37 cellular contexts compared by ENCODE assay signal in the genomic region with DNA sequence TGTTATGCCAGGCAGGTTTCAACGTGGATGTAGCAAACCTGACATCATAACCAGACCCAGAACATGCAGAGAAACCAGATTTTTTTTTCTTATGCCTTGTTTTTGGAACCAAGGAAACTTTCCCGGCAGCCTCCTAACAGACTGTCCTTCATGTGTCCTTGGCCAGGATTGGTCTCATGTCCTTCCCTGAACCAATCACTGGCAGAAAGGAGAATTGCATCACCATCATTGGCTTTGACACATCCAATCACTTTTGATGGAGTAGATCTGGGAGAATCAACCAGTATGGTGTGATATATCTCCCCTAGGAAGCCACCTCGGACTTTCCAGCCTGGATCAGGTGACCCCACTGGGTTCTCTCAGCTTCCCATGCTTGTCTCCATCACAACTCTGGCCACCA. TPM values are rescaled to one million over a fixed set of nuclear protein-coding genes. Genes with fewer than 3 reads are reported as not detected.
DNase-seq lines count a peak whose midpoint lies in the region; ATAC-seq, FAIRE-seq and TF ChIP-seq lines count a peak whose summit lies in the region.
"Had no signal": no experiment of that assay in that cellular context is flagged by ENCODE, and none has a peak within 500 bp of the region (broad histone marks: within the 10 kb centered on the region; RNA-seq: fewer than 3 reads in every experiment).

No MANE protein-coding gene starts in this region.

- peaks cover 0 to 1% of the 10 kb centered on the region in 2 experiments; a peak in 2 of 5 replicates for H3K27me3 ChIP-seq in K562 (ENCODE audit: control insufficient read depth in 2 of 2, insufficient read depth in 2 of 2, low read length in 2 of 2)
- H3K27me3 ChIP-seq: BE2C; BLaER1; BLaER1 treated with 17β-estradiol and CSF1 and Interleukin-3, amounts not matched to agents 10 nM and 100 nM had no signal

- no peak overlapping the region for H3K4me2 ChIP-seq in K562 (ENCODE audit: insufficient read depth, low read length)
- H3K4me2 ChIP-seq: A549; BLaER1; BLaER1 treated with 17β-estradiol and CSF1 and Interleukin-3, amounts not matched to agents 10 nM and 100 nM had no signal

- TF ChIP-seq POLR2A in K562 (conservative IDR thresholded peaks at IDR 0.05): no peak

- H4K20me1 ChIP-seq in K562 (replicated peaks; ENCODE audit: control insufficient read depth, insufficient read depth, low read length): no peaks in the 10 kb centered on the region
- H4K20me1 ChIP-seq: BLaER1; BLaER1 treated with 17β-estradiol and CSF1 and Interleukin-3, amounts not matched to agents 10 nM and 100 nM had no signal

- intact Hi-C loops in K562 (cut with micrococcal nuclease): no loop called here

- H3K79me2 ChIP-seq in K562 (ENCODE audit: control insufficient read depth, insufficient read depth, low read length): no peaks in the 10 kb centered on the region

- H3K4me3 ChIP-seq in K562: no peak overlapping the region
- H3K4me3 ChIP-seq in coronary artery: no peak overlapping the region
- H3K4me3 ChIP-seq: A549; BLaER1; BLaER1 treated with 17β-estradiol and CSF1 and Interleukin-3, amounts not matched to agents 10 nM and 100 nM had no signal

- no peak for FAIRE-seq in K562 (lab: Jason Lieb, UNC)
- FAIRE-seq: A204.1, A549, D721Med had no signal

- no peak for TF ChIP-seq RAD21 in K562 (CRISPR knock-in tag; conservative IDR thresholded peaks at IDR 0.05 in 1 of 2, IDR thresholded peaks at IDR 0.05 in 1 of 2)

- H2AFZ ChIP-seq in K562 (ENCODE audit: low read depth, low read length): no peak overlapping the region

- POLR2A ChIA-PET in K562 (lab: Yijun Ruan, JAX): no interaction called here

- H3K9ac ChIP-seq in K562 (ENCODE audit: insufficient read depth in 1 of 2, low read depth in 2 of 2, low read length in 2 of 2): no peak overlapping the region
- H3K9ac ChIP-seq: BLaER1; BLaER1 treated with 17β-estradiol and CSF1 and Interleukin-3, amounts not matched to agents 10 nM and 100 nM had no signal

- TF ChIP-seq EP300 in K562 (IDR thresholded peaks at IDR 0.05; ENCODE audit: low read length): no peak

- H3K27ac ChIP-seq in K562 (ENCODE audit: extremely low read depth, low read depth, low read length) (no peak overlapping the region), coronary artery (no peak overlapping the region)
- H3K27ac ChIP-seq: 22Rv1; A549; BLaER1; BLaER1 treated with 17β-estradiol and CSF1 and Interleukin-3, amounts not matched to agents 10 nM and 100 nM; C4-2B had no signal

- WGBS in K562 (ENCODE audit: insufficient coverage, low coverage, missing lambda C conversion rate): 25% methylated on average over 3 of the region's 3 CpGs

- no peaks in the 10 kb centered on the region for H3K36me3 ChIP-seq in K562 (ENCODE audit: control insufficient read depth, insufficient read depth, low read length)
- H3K36me3 ChIP-seq: BE2C; BLaER1; BLaER1 treated with 17β-estradiol and CSF1 and Interleukin-3, amounts not matched to agents 10 nM and 100 nM had no signal

- DNase-seq in K562 (ENCODE audit: extremely low read depth in 1 of 4, low spot score in 3 of 4): no peak
- DNase-seq in coronary artery (ENCODE audit: low spot score): peak; percentile 8
- DNase-seq in islet precursor cell: peak; percentile 27
- no peak for DNase-seq in GM13976 (ENCODE audit: low spot score)
- no peak for DNase-seq in COR-L47 (lab: John Stamatoyannopoulos, UW)
- DNase-seq: 8988T; ACHN; AML-193; BE2C; C1 segment of cervical spinal cord; Caco-2; Calu3; CD4-positive, alpha-beta memory T cell; CD4-positive, alpha-beta T cell; CD4-positive, CD25-positive, alpha-beta regulatory T cell; CD8-positive, alpha-beta memory T cell; CD8-positive, alpha-beta T cell; DMS 273 treated with DMSO at 0.1 percent for 48 hours; DMS153; DMS53; DMS79; DMS79 treated with DMSO at 0.1 percent for 48 hours; DND-41; EL had no signal

- ATAC-seq in K562 (no peak), GM21737 (IDR thresholded peaks at IDR 0.05; ENCODE audit: unreplicated experiment) (no peak)
- ATAC-seq: A549; CD8-positive, alpha-beta T cell had no signal

- no peaks in the 10 kb centered on the region for H3K9me1 ChIP-seq in K562 (ENCODE audit: control insufficient read depth, insufficient read depth, low read length)

- peaks cover 13 to 30% of the 10 kb centered on the region in 2 experiments; a peak in 4 of 5 replicates for H3K4me1 ChIP-seq in K562 (replicated peaks in 1 of 2; ENCODE audit: control insufficient read depth in 2 of 2, insufficient read depth in 2 of 2, low read length in 2 of 2)
- H3K4me1 ChIP-seq: A549; BLaER1; BLaER1 treated with 17β-estradiol and CSF1 and Interleukin-3, amounts not matched to agents 10 nM and 100 nM; Caco-2 had no signal

- CTCF ChIA-PET in K562 (lab: Yijun Ruan, JAX; ENCODE audit: low intra/inter-chr PET ratio): no interaction called here

- in situ Hi-C loops in K562 (cut with MboI) (no loop called here), GM13976 (cut with MboI; ENCODE audit: low sequenced_read_pairs, unreplicated experiment) (no loop called here)

- 0 out of 2 replicates have a peak, but pooled peaks cover 2% of the 10 kb centered on the region for H3K9me3 ChIP-seq in K562 (replicated peaks; ENCODE audit: control insufficient read depth, insufficient read depth, low read depth, low read length)
- H3K9me3 ChIP-seq: A549; BE2C; BLaER1; BLaER1 treated with 17β-estradiol and CSF1 and Interleukin-3, amounts not matched to agents 10 nM and 100 nM; Caco-2 had no signal

- no peak for TF ChIP-seq CTCF in K562 (IDR thresholded peaks at IDR 0.05 in 2 of 3, conservative IDR thresholded peaks at IDR 0.05 in 1 of 3; ENCODE audit: insufficient read depth in 2 of 3, low read depth in 1 of 3, low read length in 3 of 3)
- no peak for TF ChIP-seq CTCF in coronary artery (IDR thresholded peaks at IDR 0.05)
- no peak for TF ChIP-seq CTCF in GM13976 (IDR thresholded peaks at IDR 0.05; ENCODE audit: borderline replicate concordance, control extremely low read depth, extremely low read depth, insufficient read depth, missing control alignments)

- BruUV-seq in K562 (replicated peaks; lab: Mats Ljungman, UMichigan): no TSS peak

TF ChIP-seq in K562, 482 proteins besides CTCF, POLR2A, EP300 and RAD21 (continues in another document):
- TF ChIP-seq THRA (IDR thresholded peaks at IDR 0.05) (no peak), ZNF41 (CRISPR knock-in tag; conservative IDR thresholded peaks at IDR 0.05) (no peak), GATAD2B (IDR thresholded peaks at IDR 0.05; ENCODE audit: borderline replicate concordance) (no peak), CAMTA2 (CRISPR knock-in tag; conservative IDR thresholded peaks at IDR 0.05) (no peak), ESRRA (IDR thresholded peaks at IDR 0.05; ENCODE audit: borderline replicate concordance, low read depth) (peak; percentile 75)
- TF ChIP-seq, protein P1, sequence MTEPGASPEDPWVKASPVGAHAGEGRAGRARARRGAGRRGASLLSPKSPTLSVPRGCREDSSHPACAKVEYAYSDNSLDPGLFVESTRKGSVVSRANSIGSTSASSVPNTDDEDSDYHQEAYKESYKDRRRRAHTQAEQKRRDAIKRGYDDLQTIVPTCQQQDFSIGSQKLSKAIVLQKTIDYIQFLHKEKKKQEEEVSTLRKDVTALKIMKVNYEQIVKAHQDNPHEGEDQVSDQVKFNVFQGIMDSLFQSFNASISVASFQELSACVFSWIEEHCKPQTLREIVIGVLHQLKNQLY (CRISPR knock-in tag; conservative IDR thresholded peaks at IDR 0.05): no peak

RNA-seq across cellular contexts. Expression of gene WSCD2, which starts 25.6 kb away (rescaled TPM):
- total RNA-seq in K562 (2011; cell fraction: chromatin; rRNA removed; ENCODE audit: low replicate concordance): 0.65 and 4.6 TPM in 2 replicates
- total RNA-seq in K562 (2011; cell fraction: nucleolus; rRNA removed): 0.33 and 1.8 TPM in 2 replicates
- 2.8 and 3.4 TPM in 2 replicates for total RNA-seq in K562 (2011; cell fraction: nucleoplasm; rRNA removed)
- total RNA-seq in K562 (2014; rRNA removed) (4.0 and 4.9 TPM in 2 replicates), K562 (2014; rRNA removed; fragmentation: Illumina TruSeq; extraction: Trizol) (3.0 TPM in 2 replicates), K562 (2015; rRNA removed; fragmentation: Illumina TruSeq; extraction: Trizol) (13.9 and 14.1 TPM in 2 replicates), K562 (2021) (4.0 and 5.0 TPM in 2 replicates)
- polyA plus RNA-seq in K562 (2011; rRNA removed) (0.88 and 0.91 TPM in 2 replicates), K562 (2014; fragmentation: Illumina TruSeq; extraction: Trizol) (2.8 and 5.2 TPM in 2 replicates), K562 (2014; fragmentation: Nextera tagmentation; extraction: Ambion mirVana) (under 1 TPM; 0.72 to 0.89 TPM), K562 (2014; rRNA removed) (4.1 and 6.0 TPM in 2 replicates)
- 0.15 and 0.38 TPM in 2 replicates for polyA plus RNA-seq in K562 (2011; cell fraction: cytosol; rRNA removed)
- polyA plus RNA-seq in K562 (2011; cell fraction: nucleus; rRNA removed): 0.50 and 1.4 TPM in 2 replicates
- 9.3 and 12.5 TPM in 2 replicates for polyA plus RNA-seq in K562 (2012)
- polyA minus RNA-seq in K562 (2011; rRNA and poly(A)+ RNA removed): 0.11 and 0.57 TPM in 2 replicates
- polyA minus RNA-seq in K562 (2011; cell fraction: cytosol; rRNA and poly(A)+ RNA removed): 1.2 TPM in 1 of 2 replicates, not detected in the other
- 0.67 and 3.7 TPM in 2 replicates for polyA minus RNA-seq in K562 (2011; cell fraction: nucleus; rRNA and poly(A)+ RNA removed)
- total RNA-seq: A172; A673; Caco-2; Calu3; CD4-positive, alpha-beta memory T cell; CD4-positive, alpha-beta T cell; CD8-positive, alpha-beta memory T cell; CD8-positive, alpha-beta T cell had no signal
- polyA plus RNA-seq: A549; AG04450; BJ; CD14-positive monocyte; CD4-positive, alpha-beta memory T cell had no signal

Comparison
In these comparisons a context has a peak if more than half of its experiments do, and no peak if none do; other contexts are left out.
1. DNase-seq: peak in coronary artery (single experiment) and islet precursor cell (single experiment); none in K562 (0 of 4), GM13976 (single experiment) and COR-L47 (single experiment).